ENCODE assay signal across 20 cellular contexts in the genomic region with DNA sequence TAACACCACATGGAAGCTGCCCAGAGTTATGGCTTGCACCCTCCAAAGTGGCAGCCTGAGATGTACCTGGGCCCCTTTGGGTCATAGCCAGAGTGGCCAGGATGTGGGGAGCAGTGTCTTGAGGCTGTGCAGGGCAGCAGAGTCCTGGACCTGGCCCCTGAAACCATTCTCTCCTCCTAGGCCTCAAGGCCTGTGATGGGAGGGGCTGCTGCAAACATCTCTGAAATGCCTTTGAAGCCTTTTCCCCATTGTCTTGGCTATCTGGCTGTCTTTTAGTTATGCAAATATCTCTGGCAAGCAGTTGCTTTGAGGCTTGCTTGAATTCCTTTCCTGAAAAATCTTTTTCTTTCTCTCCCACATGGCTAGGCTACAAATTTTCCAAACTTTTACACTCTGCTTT.
"Had no signal": no experiment of that assay in that cellular context is flagged by ENCODE, and none has a peak within 500 bp of the region (broad histone marks: within the 10 kb centered on the region; RNA-seq: fewer than 3 reads in every experiment).

No MANE protein-coding gene starts in this region.

- DNase-seq: effector memory CD4-positive, alpha-beta T cell; esophagus squamous epithelium; foreskin fibroblast; kidney; left cardiac atrium; left ventricle myocardium inferior; lower lobe of right lung; midbrain; occipital lobe; pancreas; right cardiac atrium; small intestine; stimulated activated CD4-positive, alpha-beta T cell treated with anti-CD3 and anti-CD28 coated beads, Interleukin-12 subunit alpha, Interleukin-12 subunit beta, amount 100 ng/mL, for 4 hours; stimulated activated naive CD4-positive, alpha-beta T cell treated with Interleukin-2 at 50 U/mL for 16 hours; trophoblast cell had no signal

- H3K4me3 Mint-ChIP-seq: memory B cell; natural killer cell treated with Interleukin-12 subunit alpha and Interleukin-12 subunit beta and Interleukin-15 and Interleukin-18, amount 100 ng/mL, for 72 hours; neural progenitor cell had no signal

- H3K27ac ChIP-seq: epithelial cell of prostate, esophagus squamous epithelium, left ventricle myocardium inferior, lower lobe of right lung, neural progenitor cell, pancreas had no signal

- H3K4me3 ChIP-seq: esophagus squamous epithelium, left ventricle myocardium inferior, lower lobe of right lung, neural progenitor cell, pancreas had no signal

- H3K9ac ChIP-seq: neural progenitor cell had no signal

- H3K27ac Mint-ChIP-seq: memory B cell, neural progenitor cell, progenitor cell of endocrine pancreas had no signal

- H2AFZ ChIP-seq: neural progenitor cell had no signal

- ATAC-seq: left cardiac atrium; lower lobe of right lung; natural killer cell treated with Interleukin-12 subunit alpha and Interleukin-12 subunit beta and Interleukin-15 and Interleukin-18, amount 100 ng/mL, for 72 hours; pancreas; right cardiac atrium had no signal

- H3K4me1 ChIP-seq: esophagus squamous epithelium, left ventricle myocardium inferior, lower lobe of right lung, neural progenitor cell, pancreas had no signal

- H3K27me3 ChIP-seq: esophagus squamous epithelium, neural progenitor cell, pancreas had no signal

- H3K4me1 Mint-ChIP-seq: neural progenitor cell had no signal

- H3K9me3 ChIP-seq: lower lobe of right lung, pancreas had no signal

- H3K9me3 Mint-ChIP-seq: natural killer cell treated with Interleukin-12 subunit alpha and Interleukin-12 subunit beta and Interleukin-15 and Interleukin-18, amount 100 ng/mL, for 72 hours had no signal

- H3K36me3 Mint-ChIP-seq: memory B cell; natural killer cell treated with Interleukin-12 subunit alpha and Interleukin-12 subunit beta and Interleukin-15 and Interleukin-18, amount 100 ng/mL, for 72 hours; neural progenitor cell had no signal

- FAIRE-seq: kidney, pancreas, small intestine had no signal

- H3K27me3 Mint-ChIP-seq: progenitor cell of endocrine pancreas had no signal

- H3K36me3 ChIP-seq: esophagus squamous epithelium, left ventricle myocardium inferior, lower lobe of right lung, neural progenitor cell, pancreas had no signal

- H3K4me2 ChIP-seq: neural progenitor cell had no signal
